9 cellular contexts compared by ENCODE assay signal in the genomic region with DNA sequence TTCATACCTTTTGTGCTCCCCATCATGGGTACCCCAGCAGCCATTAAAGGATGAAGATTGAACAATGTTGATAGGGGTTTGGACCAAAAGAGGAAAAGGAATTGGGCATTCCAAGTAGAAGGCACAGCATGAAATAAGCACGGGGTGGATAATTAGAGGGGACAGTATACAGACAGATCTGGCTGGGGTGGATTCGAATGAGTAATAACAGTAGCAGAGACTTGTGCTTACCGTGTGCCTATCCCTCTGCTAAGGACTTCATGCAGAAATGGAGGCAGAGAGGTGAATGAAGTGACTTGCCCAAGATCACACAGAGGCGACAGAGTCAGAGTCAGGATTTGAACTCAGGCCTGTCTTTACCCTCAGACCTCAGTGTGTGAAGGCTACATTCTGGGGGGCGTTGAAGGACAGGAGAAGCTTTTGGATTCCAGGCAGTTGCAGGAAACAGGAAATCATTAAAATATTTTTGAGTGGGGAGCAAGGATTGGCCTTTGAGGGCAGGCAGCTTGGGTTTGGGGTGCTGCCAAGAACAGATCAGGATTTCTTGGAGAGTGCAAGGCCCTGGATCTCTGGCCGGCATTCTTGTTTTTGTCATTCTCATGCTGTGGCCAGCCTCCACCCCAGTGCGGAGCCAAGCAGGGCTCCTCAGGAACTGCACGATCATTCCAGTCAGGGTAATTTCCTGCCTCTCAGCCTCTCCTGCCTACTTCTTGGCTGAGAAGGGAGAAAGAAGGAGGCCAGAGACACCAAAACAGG. TPM values are rescaled to one million over a fixed set of nuclear protein-coding genes. Genes with fewer than 3 reads are reported as not detected.
DNase-seq lines count a peak whose midpoint lies in the region; ATAC-seq and TF ChIP-seq lines count a peak whose summit lies in the region.
"Had no signal": no experiment of that assay in that cellular context is flagged by ENCODE, and none has a peak within 500 bp of the region (broad histone marks: within the 10 kb centered on the region; RNA-seq: fewer than 3 reads in every experiment).

No MANE protein-coding gene starts in this region.

- CTCF ChIA-PET in activated CD4-positive, alpha-beta T cell treated with anti-CD3 and anti-CD28 coated beads, Interleukin-2, amount 10 ng/mL, durations not matched to agents 7 days and 5 days (lab: Charles Lee): no interaction called here

- no peak overlapping the region for H3K4me3 Mint-ChIP-seq in activated naive CD4-positive, alpha-beta T cell treated with anti-CD3 and anti-CD28 coated beads, Interleukin-2, amount 50 U/mL, for 24 hours
- no peak overlapping the region for H3K4me3 Mint-ChIP-seq in activated CD4-positive, alpha-beta T cell treated with anti-CD3 and anti-CD28 coated beads, Interleukin-2, amount 10 ng/mL, durations not matched to agents 7 days and 5 days

- H3K27ac ChIP-seq in epithelial cell of prostate: peak overlapping the region; percentile 37
- H3K27ac ChIP-seq in muscle layer of duodenum (ENCODE audit: low read length): peak overlapping the region; percentile 84
- peak overlapping the region; percentile 90 to 96 for H3K27ac ChIP-seq in uterus
- H3K27ac ChIP-seq: C4-2B had no signal

- H3K4me1 Mint-ChIP-seq in activated naive CD4-positive, alpha-beta T cell treated with anti-CD3 and anti-CD28 coated beads, Interleukin-2, amount 50 U/mL, for 24 hours: no peaks in the 10 kb centered on the region
- no peaks in the 10 kb centered on the region for H3K4me1 Mint-ChIP-seq in activated CD4-positive, alpha-beta T cell treated with anti-CD3 and anti-CD28 coated beads, Interleukin-2, amount 10 ng/mL, durations not matched to agents 7 days and 5 days

- intact Hi-C loops in uterus (cut with DNase I; ENCODE audit: low total_unique reads): no loop called here

- H3K27me3 ChIP-seq in muscle layer of duodenum (ENCODE audit: low read depth, low read length) (no peaks in the 10 kb centered on the region), uterus (no peaks in the 10 kb centered on the region)

- H3K36me3 ChIP-seq in muscle layer of duodenum (ENCODE audit: control insufficient read depth in 1 of 2, insufficient read depth in 2 of 2, low read length in 2 of 2) (peaks cover 47 to 62% of the 10 kb centered on the region in 2 donors), uterus (no peaks in the 10 kb centered on the region)

- no peak for TF ChIP-seq POLR2A in uterus (IDR thresholded peaks at IDR 0.05)

- H3K27me3 Mint-ChIP-seq in activated naive CD4-positive, alpha-beta T cell treated with anti-CD3 and anti-CD28 coated beads, Interleukin-2, amount 50 U/mL, for 24 hours: no peaks in the 10 kb centered on the region
- no peaks in the 10 kb centered on the region for H3K27me3 Mint-ChIP-seq in activated CD4-positive, alpha-beta T cell treated with anti-CD3 and anti-CD28 coated beads, Interleukin-2, amount 10 ng/mL, durations not matched to agents 7 days and 5 days

- DNase-seq in activated naive CD4-positive, alpha-beta T cell treated with anti-CD3 and anti-CD28 coated beads, Interleukin-2, amount 50 U/mL, for 16 hours: no peak
- DNase-seq in epithelial cell of prostate (ENCODE audit: low read depth, low spot score) (no peak), uterus (peak; percentile 84 to 87), DMS114 treated with DMSO at 0.1 percent for 48 hours (lab: John Stamatoyannopoulos, UW; ENCODE audit: unreplicated experiment) (no peak)
- no peak for DNase-seq in activated CD4-positive, alpha-beta T cell treated with anti-CD3 and anti-CD28 coated beads, Interleukin-2, amount 10 ng/mL, durations not matched to agents 7 days and 5 days

- POLR2A ChIA-PET in activated CD4-positive, alpha-beta T cell treated with anti-CD3 and anti-CD28 coated beads, Interleukin-2, amount 10 ng/mL, durations not matched to agents 7 days and 5 days (lab: Charles Lee): no interaction called here

- peaks cover 8 to 25% of the 10 kb centered on the region in 2 donors for H3K4me1 ChIP-seq in muscle layer of duodenum (ENCODE audit: control insufficient read depth in 1 of 2, insufficient read depth in 2 of 2, low read length in 2 of 2)
- H3K4me1 ChIP-seq in uterus: peaks cover 3 to 17% of the 10 kb centered on the region in 2 donors

- no peaks in the 10 kb centered on the region for H3K9me3 Mint-ChIP-seq in activated naive CD4-positive, alpha-beta T cell treated with anti-CD3 and anti-CD28 coated beads, Interleukin-2, amount 50 U/mL, for 24 hours
- no peaks in the 10 kb centered on the region for H3K9me3 Mint-ChIP-seq in activated CD4-positive, alpha-beta T cell treated with anti-CD3 and anti-CD28 coated beads, Interleukin-2, amount 10 ng/mL, durations not matched to agents 7 days and 5 days

- H3K4me3 ChIP-seq in muscle layer of duodenum (ENCODE audit: low read depth in 1 of 2, low read length in 2 of 2): peak overlapping the region in 1 of 2 donors; percentile 37
- no peak overlapping the region for H3K4me3 ChIP-seq in uterus

- peak overlapping the region; percentile 2 for H3K27ac Mint-ChIP-seq in activated naive CD4-positive, alpha-beta T cell treated with anti-CD3 and anti-CD28 coated beads, Interleukin-2, amount 50 U/mL, for 24 hours
- H3K27ac Mint-ChIP-seq in activated CD4-positive, alpha-beta T cell treated with anti-CD3 and anti-CD28 coated beads, Interleukin-2, amount 10 ng/mL, durations not matched to agents 7 days and 5 days: no peak overlapping the region

- TF ChIP-seq CTCF in uterus (IDR thresholded peaks at IDR 0.05): no peak

- peaks cover 15% of the 10 kb centered on the region for H3K36me3 Mint-ChIP-seq in activated naive CD4-positive, alpha-beta T cell treated with anti-CD3 and anti-CD28 coated beads, Interleukin-2, amount 50 U/mL, for 24 hours
- peaks cover 37% of the 10 kb centered on the region for H3K36me3 Mint-ChIP-seq in activated CD4-positive, alpha-beta T cell treated with anti-CD3 and anti-CD28 coated beads, Interleukin-2, amount 10 ng/mL, durations not matched to agents 7 days and 5 days (ENCODE audit: low read depth)

- H3K9me3 ChIP-seq in muscle layer of duodenum (ENCODE audit: control insufficient read depth in 1 of 2, low read length in 2 of 2) (no peaks in the 10 kb centered on the region), uterus (no peaks in the 10 kb centered on the region)

- ATAC-seq in GM21825 (IDR thresholded peaks at IDR 0.05; ENCODE audit: unreplicated experiment): no peak

RNA-seq across cellular contexts. Expression of gene PAF1, which starts 18.7 kb away (rescaled TPM):
- total RNA-seq in uterus: 10 to 100 TPM; 21.8 to 65.6 (median 33.7) TPM
- total RNA-seq in activated CD4-positive, alpha-beta T cell treated with anti-CD3 and anti-CD28 coated beads, Interleukin-2, amount 10 ng/mL, durations not matched to agents 7 days and 5 days: 10 to 100 TPM; 43.8 to 44.5 TPM

RNA-seq across cellular contexts. Expression of gene MED29, which starts 19.0 kb away (rescaled TPM):
- 100 to 1,000 TPM in 1 of 4 donors, 10 to 100 TPM in 3; 15.6 to 282 (median 40.8) TPM for total RNA-seq in uterus
- total RNA-seq in activated CD4-positive, alpha-beta T cell treated with anti-CD3 and anti-CD28 coated beads, Interleukin-2, amount 10 ng/mL, durations not matched to agents 7 days and 5 days: 10 to 100 TPM; 34.9 to 40.1 TPM

RNA-seq across cellular contexts. Expression of gene SAMD4B, which starts 30.0 kb away (rescaled TPM):
- total RNA-seq in uterus: 100 to 1,000 TPM in 1 of 4 donors, 10 to 100 TPM in 3; 11.3 to 128 (median 58.6) TPM
- total RNA-seq in activated CD4-positive, alpha-beta T cell treated with anti-CD3 and anti-CD28 coated beads, Interleukin-2, amount 10 ng/mL, durations not matched to agents 7 days and 5 days: 10 to 100 TPM; 40.2 to 45.6 TPM

RNA-seq across cellular contexts. Expression of gene ZFP36, which starts 34.4 kb away (rescaled TPM):
- 100 to 1,000 TPM in 2 of 4 donors, 10 to 100 TPM in 1, 1 to 10 TPM in 1; 5.0 to 276 (median 145) TPM for total RNA-seq in uterus
- 10 to 100 TPM; 92.5 to 93.4 TPM for total RNA-seq in activated CD4-positive, alpha-beta T cell treated with anti-CD3 and anti-CD28 coated beads, Interleukin-2, amount 10 ng/mL, durations not matched to agents 7 days and 5 days

RNA-seq across cellular contexts. Expression of gene GMFG, which starts 36.4 kb away (rescaled TPM):
- total RNA-seq in uterus: 10 to 100 TPM; 10.4 to 43.0 (median 18.9) TPM
- 100 to 1,000 TPM; 577 to 668 TPM for total RNA-seq in activated CD4-positive, alpha-beta T cell treated with anti-CD3 and anti-CD28 coated beads, Interleukin-2, amount 10 ng/mL, durations not matched to agents 7 days and 5 days

Comparison
In these comparisons a context has a peak if more than half of its experiments do, and no peak if none do; other contexts are left out.
1. DNase-seq: peak in uterus (2 of 2); none in activated naive CD4-positive, alpha-beta T cell treated with anti-CD3 and anti-CD28 coated beads, Interleukin-2, amount 50 U/mL, for 16 hours (single experiment), epithelial cell of prostate (single experiment), DMS114 treated with DMSO at 0.1 percent for 48 hours (single experiment) and activated CD4-positive, alpha-beta T cell treated with anti-CD3 and anti-CD28 coated beads, Interleukin-2, amount 10 ng/mL, durations not matched to agents 7 days and 5 days (single experiment).
2. H3K27ac ChIP-seq: peak in every context shown above with its lines; median percentile 93 in uterus; 84 in muscle layer of duodenum; 37 in epithelial cell of prostate.